7 cellular contexts compared by ENCODE assay signal in genomic region chr19:2663920-2664571, GRCh38. TPM values are rescaled to one million over a fixed set of nuclear protein-coding genes. Genes with fewer than 3 reads are reported as not detected.
A peak's percentile ranks its signal among the peaks of the same experiment; 100 is the strongest.
DNase-seq lines count a peak whose midpoint lies in the region; ATAC-seq lines count a peak whose summit lies in the region.

No MANE protein-coding gene starts in this region.

- H3K27ac Mint-ChIP-seq in stimulated activated memory B cell treated with anti-CD40 and anti-IgM and Interleukin-4, amounts not matched to agents 10 μg/mL and 1 μg/mL and 100 μg/mL, for 72 hours: peak overlapping the region; percentile 91
- no peak overlapping the region for H3K27ac Mint-ChIP-seq in activated CD4-positive, alpha-beta T cell treated with anti-CD3 and anti-CD28 coated beads, Interleukin-2, amount 10 ng/mL, durations not matched to agents 7 days and 5 days

- H3K9me3 Mint-ChIP-seq in stimulated activated memory B cell treated with anti-CD40 and anti-IgM and Interleukin-4, amounts not matched to agents 10 μg/mL and 1 μg/mL and 100 μg/mL, for 72 hours: no peaks in the 10 kb centered on the region
- peaks cover 3% of the 10 kb centered on the region for H3K9me3 Mint-ChIP-seq in activated CD4-positive, alpha-beta T cell treated with anti-CD3 and anti-CD28 coated beads, Interleukin-2, amount 10 ng/mL, durations not matched to agents 7 days and 5 days

- CTCF ChIA-PET in activated CD4-positive, alpha-beta T cell treated with anti-CD3 and anti-CD28 coated beads, Interleukin-2, amount 10 ng/mL, durations not matched to agents 7 days and 5 days (lab: Charles Lee): no interaction called here

- H3K27me3 Mint-ChIP-seq in stimulated activated memory B cell treated with anti-CD40 and anti-IgM and Interleukin-4, amounts not matched to agents 10 μg/mL and 1 μg/mL and 100 μg/mL, for 72 hours: no peaks in the 10 kb centered on the region
- H3K27me3 Mint-ChIP-seq in activated CD4-positive, alpha-beta T cell treated with anti-CD3 and anti-CD28 coated beads, Interleukin-2, amount 10 ng/mL, durations not matched to agents 7 days and 5 days: no peaks in the 10 kb centered on the region

- H3K36me3 Mint-ChIP-seq in stimulated activated memory B cell treated with anti-CD40 and anti-IgM and Interleukin-4, amounts not matched to agents 10 μg/mL and 1 μg/mL and 100 μg/mL, for 72 hours: peaks cover 34% of the 10 kb centered on the region
- H3K36me3 Mint-ChIP-seq in activated CD4-positive, alpha-beta T cell treated with anti-CD3 and anti-CD28 coated beads, Interleukin-2, amount 10 ng/mL, durations not matched to agents 7 days and 5 days (ENCODE audit: low read depth): no peaks in the 10 kb centered on the region

- POLR2A ChIA-PET in activated CD4-positive, alpha-beta T cell treated with anti-CD3 and anti-CD28 coated beads, Interleukin-2, amount 10 ng/mL, durations not matched to agents 7 days and 5 days (lab: Charles Lee): no interaction called here

- ATAC-seq in GM19324 (IDR thresholded peaks at IDR 0.05; ENCODE audit: low FRiP score, unreplicated experiment) (peak; percentile 70), HG03196 (IDR thresholded peaks at IDR 0.05; ENCODE audit: unreplicated experiment) (peak; percentile 57), esophagus mucosa (peak; percentile 68), HG03460 (IDR thresholded peaks at IDR 0.05; ENCODE audit: unreplicated experiment) (no peak)
- ATAC-seq in stimulated activated memory B cell treated with anti-CD40 and anti-IgM and Interleukin-4, amounts not matched to agents 10 μg/mL and 1 μg/mL and 100 μg/mL, for 72 hours: peak; percentile 98

- peak overlapping the region; percentile 25 for H3K4me3 Mint-ChIP-seq in stimulated activated memory B cell treated with anti-CD40 and anti-IgM and Interleukin-4, amounts not matched to agents 10 μg/mL and 1 μg/mL and 100 μg/mL, for 72 hours
- H3K4me3 Mint-ChIP-seq in activated CD4-positive, alpha-beta T cell treated with anti-CD3 and anti-CD28 coated beads, Interleukin-2, amount 10 ng/mL, durations not matched to agents 7 days and 5 days: no peak overlapping the region

- peaks cover 64% of the 10 kb centered on the region for H3K4me1 Mint-ChIP-seq in stimulated activated memory B cell treated with anti-CD40 and anti-IgM and Interleukin-4, amounts not matched to agents 10 μg/mL and 1 μg/mL and 100 μg/mL, for 72 hours
- H3K4me1 Mint-ChIP-seq in activated CD4-positive, alpha-beta T cell treated with anti-CD3 and anti-CD28 coated beads, Interleukin-2, amount 10 ng/mL, durations not matched to agents 7 days and 5 days: no peaks in the 10 kb centered on the region

- no peak for DNase-seq in activated CD4-positive, alpha-beta T cell treated with anti-CD3 and anti-CD28 coated beads, Interleukin-2, amount 10 ng/mL, durations not matched to agents 7 days and 5 days
- DNase-seq in A172 (ENCODE audit: low spot score): no peak

RNA-seq across cellular contexts. Expression of gene GNG7, which starts 38.4 kb away (rescaled TPM):
- 0.68 TPM for total RNA-seq in esophagus mucosa
- total RNA-seq in activated CD4-positive, alpha-beta T cell treated with anti-CD3 and anti-CD28 coated beads, Interleukin-2, amount 10 ng/mL, durations not matched to agents 7 days and 5 days: 1 to 10 TPM; 1.1 to 1.2 TPM
- total RNA-seq in A172 (2014; rRNA removed; shearing (Covaris generic)): 0.38 and 1.1 TPM in 2 replicates

RNA-seq across cellular contexts. Expression of gene DIRAS1, which starts 57.1 kb away (rescaled TPM):
- total RNA-seq in esophagus mucosa: 1.00 TPM
- total RNA-seq in activated CD4-positive, alpha-beta T cell treated with anti-CD3 and anti-CD28 coated beads, Interleukin-2, amount 10 ng/mL, durations not matched to agents 7 days and 5 days: not detected
- total RNA-seq in A172 (2014; rRNA removed; shearing (Covaris generic)): 14.9 and 18.3 TPM in 2 replicates
